ENCODE assay signal across 1 cellular context in genomic region chr10:118339096-118339495, GRCh38.
TF ChIP-seq lines count a peak whose summit lies in the region.

No MANE protein-coding gene starts in this region.

TF ChIP-seq in GM12878, 131 proteins besides CTCF, POLR2A, EP300 and RAD21 (continued from another document):
- TF ChIP-seq PAX5 (IDR thresholded peaks at IDR 0.05; ENCODE audit: borderline replicate concordance, low read depth, low read length): no peak
- TF ChIP-seq, protein P1, sequence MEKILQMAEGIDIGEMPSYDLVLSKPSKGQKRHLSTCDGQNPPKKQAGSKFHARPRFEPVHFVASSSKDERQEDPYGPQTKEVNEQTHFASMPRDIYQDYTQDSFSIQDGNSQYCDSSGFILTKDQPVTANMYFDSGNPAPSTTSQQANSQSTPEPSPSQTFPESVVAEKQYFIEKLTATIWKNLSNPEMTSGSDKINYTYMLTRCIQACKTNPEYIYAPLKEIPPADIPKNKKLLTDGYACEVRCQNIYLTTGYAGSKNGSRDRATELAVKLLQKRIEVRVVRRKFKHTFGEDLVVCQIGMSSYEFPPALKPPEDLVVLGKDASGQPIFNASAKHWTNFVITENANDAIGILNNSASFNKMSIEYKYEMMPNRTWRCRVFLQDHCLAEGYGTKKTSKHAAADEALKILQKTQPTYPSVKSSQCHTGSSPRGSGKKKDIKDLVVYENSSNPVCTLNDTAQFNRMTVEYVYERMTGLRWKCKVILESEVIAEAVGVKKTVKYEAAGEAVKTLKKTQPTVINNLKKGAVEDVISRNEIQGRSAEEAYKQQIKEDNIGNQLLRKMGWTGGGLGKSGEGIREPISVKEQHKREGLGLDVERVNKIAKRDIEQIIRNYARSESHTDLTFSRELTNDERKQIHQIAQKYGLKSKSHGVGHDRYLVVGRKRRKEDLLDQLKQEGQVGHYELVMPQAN (conservative IDR thresholded peaks at IDR 0.05): no peak
- no peak for TF ChIP-seq BHLHE40 (IDR thresholded peaks at IDR 0.05; ENCODE audit: borderline replicate concordance in 1 of 2, low read depth in 2 of 2, low read length in 1 of 2)
- no peak for TF ChIP-seq RB1 (IDR thresholded peaks at IDR 0.05; ENCODE audit: borderline replicate concordance)
- TF ChIP-seq ZNF217 (IDR thresholded peaks at IDR 0.05): no peak
- no peak for TF ChIP-seq IRF5 (IDR thresholded peaks at IDR 0.05; ENCODE audit: borderline replicate concordance)
- no peak for TF ChIP-seq RCOR1 (conservative IDR thresholded peaks at IDR 0.05; ENCODE audit: low read depth, low read length)
- no peak for TF ChIP-seq HDAC6 (IDR thresholded peaks at IDR 0.05; ENCODE audit: unreplicated experiment)
- no peak for TF ChIP-seq ELK1 (IDR thresholded peaks at IDR 0.05; ENCODE audit: low read depth, low read length)
